Comparison of ENCODE assay signal across 15 cellular contexts in genomic region chr16:85525464-85526117, GRCh38.
DNase-seq lines count a peak whose midpoint lies in the region; ATAC-seq, FAIRE-seq and TF ChIP-seq lines count a peak whose summit lies in the region.
"Had no signal": no experiment of that assay in that cellular context is flagged by ENCODE, and none has a peak within 500 bp of the region (broad histone marks: within the 10 kb centered on the region; RNA-seq: fewer than 3 reads in every experiment).

No MANE protein-coding gene starts in this region.

- no peaks in the 10 kb centered on the region for H3K36me3 Mint-ChIP-seq in GM23338 (ENCODE audit: low read depth)
- H3K36me3 Mint-ChIP-seq: activated naive CD4-positive, alpha-beta T cell treated with anti-CD3 and anti-CD28 coated beads, Interleukin-2, amount 10 ng/mL, durations not matched to agents 7 days and 5 days; brain had no signal

- dilution Hi-C loops in keratinocyte (cut with MboI; ENCODE audit: extremely low pct_ligation_motif_present, low sequenced_read_pairs) = no loop called here

- no peaks in the 10 kb centered on the region for H4K20me1 ChIP-seq in GM23338 (replicated peaks; ENCODE audit: insufficient read depth)
- no peaks in the 10 kb centered on the region for H4K20me1 ChIP-seq in keratinocyte (ENCODE audit: control insufficient read depth, extremely low read depth, insufficient read depth, low read length)

- H3K9ac ChIP-seq in keratinocyte (ENCODE audit: control insufficient read depth, extremely low read depth, insufficient read depth, low read length) (no peak overlapping the region), skeletal muscle satellite cell (ENCODE audit: low read depth, low read length) (no peak overlapping the region)

- H3K36me3 ChIP-seq in GM23338 (ENCODE audit: insufficient read depth) (no peaks in the 10 kb centered on the region), keratinocyte (ENCODE audit: control insufficient read depth in 2 of 2, extremely low read depth in 1 of 2, insufficient read depth in 2 of 2, low read length in 2 of 2) (no peaks in the 10 kb centered on the region), skeletal muscle satellite cell (ENCODE audit: insufficient read depth, low read length) (no peaks in the 10 kb centered on the region)

- H3K9me3 ChIP-seq in keratinocyte (ENCODE audit: control insufficient read depth, low read depth, low read length) (no peaks in the 10 kb centered on the region), skeletal muscle satellite cell (replicated peaks; ENCODE audit: low read length) (no peaks in the 10 kb centered on the region)

- no peak for FAIRE-seq in keratinocyte (lab: Jason Lieb, UNC)

- H3F3A ChIP-seq in GM23338 (replicated peaks; ENCODE audit: low read depth) = peaks cover 16% of the 10 kb centered on the region; the same call in 1 of the 2 replicates

- H3K4me1 Mint-ChIP-seq in GM23338 = peaks cover 54% of the 10 kb centered on the region
- H3K4me1 Mint-ChIP-seq: activated CD4-positive, alpha-beta T cell treated with anti-CD3 and anti-CD28 coated beads, Interleukin-2, amount 10 ng/mL, durations not matched to agents 7 days and 5 days; activated naive CD4-positive, alpha-beta T cell treated with anti-CD3 and anti-CD28 coated beads, Interleukin-2, amount 10 ng/mL, durations not matched to agents 7 days and 5 days had no signal

- no peak overlapping the region for H2AFZ ChIP-seq in GM23338
- H2AFZ ChIP-seq in keratinocyte (ENCODE audit: control insufficient read depth, low read length) = no peak overlapping the region

- H3K27ac ChIP-seq in GM23338 (ENCODE audit: low read depth) (no peak overlapping the region), keratinocyte (ENCODE audit: control insufficient read depth, insufficient read depth, low read length) (no peak overlapping the region)

- no peak overlapping the region for H3K4me3 Mint-ChIP-seq in GM23338
- H3K4me3 Mint-ChIP-seq: activated CD4-positive, alpha-beta T cell treated with anti-CD3 and anti-CD28 coated beads, Interleukin-2, amount 10 ng/mL, durations not matched to agents 7 days and 5 days; activated naive CD4-positive, alpha-beta T cell treated with anti-CD3 and anti-CD28 coated beads, Interleukin-2, amount 10 ng/mL, durations not matched to agents 7 days and 5 days; T-helper 2 cell treated with Interferon-gamma antibody and Interleukin-4, amounts not matched to agents 5 μg/mL and 100 μg/mL, for 36 hours had no signal

- no peak for DNase-seq in GM23338 (ENCODE audit: low spot score)
- peak; percentile 3 for DNase-seq in OCI-M1 (lab: John Stamatoyannopoulos, UW)
- no peak for DNase-seq in keratinocyte (ENCODE audit: low read depth, low spot score)
- DNase-seq in posterior cingulate gyrus = no peak
- DNase-seq in GDM1 (lab: John Stamatoyannopoulos, UW) = no peak
- DNase-seq: activated CD4-positive, alpha-beta T cell treated with anti-CD3 and anti-CD28 coated beads, Interleukin-2, amount 10 ng/mL, durations not matched to agents 7 days and 5 days; activated naive CD4-positive, alpha-beta T cell treated with anti-CD3 and anti-CD28 coated beads, Interleukin-2, amount 10 ng/mL, durations not matched to agents 7 days and 5 days; DMS79; stimulated activated CD4-positive, alpha-beta T cell treated with anti-CD3 and anti-CD28 coated beads, Interleukin-12 subunit alpha, Interleukin-12 subunit beta, amount 100 ng/mL, for 4 hours had no signal

- TF ChIP-seq CTCF in GM23338 (conservative IDR thresholded peaks at IDR 0.05; ENCODE audit: low read depth in 2 of 2) (peak in 1 of 2 experiments; percentile 30; a peak in 2 of 4 replicates), keratinocyte (optimal IDR thresholded peaks at IDR 0.05 in 1 of 3, IDR thresholded peaks at IDR 0.05 in 1 of 3, conservative IDR thresholded peaks at IDR 0.05 in 1 of 3; ENCODE audit: extremely low read depth in 1 of 3, insufficient read depth in 2 of 3, low read length in 3 of 3) (no peak)

- no peaks in the 10 kb centered on the region for H3K9me2 ChIP-seq in GM23338 (ENCODE audit: insufficient read depth)

- no peaks in the 10 kb centered on the region for H3K9me3 Mint-ChIP-seq in GM23338
- H3K9me3 Mint-ChIP-seq: activated CD4-positive, alpha-beta T cell treated with anti-CD3 and anti-CD28 coated beads, Interleukin-2, amount 10 ng/mL, durations not matched to agents 7 days and 5 days; activated naive CD4-positive, alpha-beta T cell treated with anti-CD3 and anti-CD28 coated beads, Interleukin-2, amount 10 ng/mL, durations not matched to agents 7 days and 5 days; brain; T-helper 2 cell treated with Interferon-gamma antibody and Interleukin-4, amounts not matched to agents 5 μg/mL and 100 μg/mL, for 36 hours had no signal

- H3K79me2 ChIP-seq in GM23338 (replicated peaks; ENCODE audit: insufficient read depth) = no peaks in the 10 kb centered on the region
- H3K79me2 ChIP-seq in keratinocyte (ENCODE audit: control insufficient read depth, insufficient read depth, low read length) = no peaks in the 10 kb centered on the region

- H3K4me1 ChIP-seq in GM23338 (ENCODE audit: insufficient read depth) (peaks cover 10% of the 10 kb centered on the region), keratinocyte (ENCODE audit: control insufficient read depth, extremely low read depth, insufficient read depth, low read length) (peaks cover 33% of the 10 kb centered on the region), skeletal muscle satellite cell (ENCODE audit: control insufficient read depth, insufficient read depth, low read length) (peaks cover 36% of the 10 kb centered on the region)

- intact Hi-C loops in posterior cingulate gyrus (cut with DNase I) = no loop called here

- H3K27me3 ChIP-seq in GM23338 (ENCODE audit: insufficient read depth) = no peaks in the 10 kb centered on the region
- peaks cover 4% of the 10 kb centered on the region for H3K27me3 ChIP-seq in keratinocyte (ENCODE audit: control insufficient read depth, extremely low read depth, insufficient read depth, low read length)
- no peaks in the 10 kb centered on the region for H3K27me3 ChIP-seq in skeletal muscle satellite cell (ENCODE audit: control insufficient read depth, insufficient read depth, low read length)

- H3K4me3 ChIP-seq in GM23338 = no peak overlapping the region
- H3K4me3 ChIP-seq in keratinocyte (ENCODE audit: control insufficient read depth in 2 of 3, extremely low read depth in 1 of 3, insufficient read depth in 2 of 3, low read depth in 1 of 3, low read length in 3 of 3) = no peak overlapping the region
- no peak overlapping the region for H3K4me3 ChIP-seq in skeletal muscle satellite cell (ENCODE audit: low read length)

- H3K27me3 Mint-ChIP-seq in GM23338 (ENCODE audit: insufficient read depth, low read depth, poor library complexity) = peaks cover 10% of the 10 kb centered on the region
- H3K27me3 Mint-ChIP-seq: activated CD4-positive, alpha-beta T cell treated with anti-CD3 and anti-CD28 coated beads, Interleukin-2, amount 10 ng/mL, durations not matched to agents 7 days and 5 days; activated naive CD4-positive, alpha-beta T cell treated with anti-CD3 and anti-CD28 coated beads, Interleukin-2, amount 10 ng/mL, durations not matched to agents 7 days and 5 days had no signal

- no peaks in the 10 kb centered on the region for H3K9me1 ChIP-seq in keratinocyte (ENCODE audit: control insufficient read depth, extremely low read depth, insufficient read depth, low read length)

- ATAC-seq in GM23338 (no peak), GM18520 (IDR thresholded peaks at IDR 0.05; ENCODE audit: unreplicated experiment) (no peak), HG03432 (IDR thresholded peaks at IDR 0.05; ENCODE audit: unreplicated experiment) (no peak)

- no peak overlapping the region for H3K4me2 ChIP-seq in GM23338
- H3K4me2 ChIP-seq in keratinocyte (ENCODE audit: control insufficient read depth, extremely low read depth, insufficient read depth, low read depth, low read length) = peak overlapping the region; percentile 30
- peak overlapping the region; percentile 58 for H3K4me2 ChIP-seq in skeletal muscle satellite cell (ENCODE audit: low read length)

- H3K27ac Mint-ChIP-seq in GM23338 = peak overlapping the region; percentile 34; the same call in 1 of the 2 replicates
- H3K27ac Mint-ChIP-seq: activated CD4-positive, alpha-beta T cell treated with anti-CD3 and anti-CD28 coated beads, Interleukin-2, amount 10 ng/mL, durations not matched to agents 7 days and 5 days; activated naive CD4-positive, alpha-beta T cell treated with anti-CD3 and anti-CD28 coated beads, Interleukin-2, amount 10 ng/mL, durations not matched to agents 7 days and 5 days; progenitor cell of endocrine pancreas; T-helper 2 cell treated with Interferon-gamma antibody and Interleukin-4, amounts not matched to agents 5 μg/mL and 100 μg/mL, for 36 hours had no signal

TF ChIP-seq in GM23338, 12 proteins besides CTCF, POLR2A, EP300 and RAD21 (continues in another document):
- no peak for TF ChIP-seq ETS1 (IDR thresholded peaks at IDR 0.05)
- no peak for TF ChIP-seq NANOG (IDR thresholded peaks at IDR 0.05; ENCODE audit: borderline replicate concordance)
- TF ChIP-seq ZNF331 (CRISPR knock-in tag; IDR thresholded peaks at IDR 0.05; ENCODE audit: low read depth) = no peak
- no peak for TF ChIP-seq ZNF114 (CRISPR knock-in tag; IDR thresholded peaks at IDR 0.05)
- TF ChIP-seq EZH2phosphoT487 (IDR thresholded peaks at IDR 0.05; ENCODE audit: unreplicated experiment) = no peak
- no peak for TF ChIP-seq CREB1 (CRISPR knock-in tag; IDR thresholded peaks at IDR 0.05; ENCODE audit: low read depth)
